ENCODE assay signal across 2 cellular contexts in the genomic region with DNA sequence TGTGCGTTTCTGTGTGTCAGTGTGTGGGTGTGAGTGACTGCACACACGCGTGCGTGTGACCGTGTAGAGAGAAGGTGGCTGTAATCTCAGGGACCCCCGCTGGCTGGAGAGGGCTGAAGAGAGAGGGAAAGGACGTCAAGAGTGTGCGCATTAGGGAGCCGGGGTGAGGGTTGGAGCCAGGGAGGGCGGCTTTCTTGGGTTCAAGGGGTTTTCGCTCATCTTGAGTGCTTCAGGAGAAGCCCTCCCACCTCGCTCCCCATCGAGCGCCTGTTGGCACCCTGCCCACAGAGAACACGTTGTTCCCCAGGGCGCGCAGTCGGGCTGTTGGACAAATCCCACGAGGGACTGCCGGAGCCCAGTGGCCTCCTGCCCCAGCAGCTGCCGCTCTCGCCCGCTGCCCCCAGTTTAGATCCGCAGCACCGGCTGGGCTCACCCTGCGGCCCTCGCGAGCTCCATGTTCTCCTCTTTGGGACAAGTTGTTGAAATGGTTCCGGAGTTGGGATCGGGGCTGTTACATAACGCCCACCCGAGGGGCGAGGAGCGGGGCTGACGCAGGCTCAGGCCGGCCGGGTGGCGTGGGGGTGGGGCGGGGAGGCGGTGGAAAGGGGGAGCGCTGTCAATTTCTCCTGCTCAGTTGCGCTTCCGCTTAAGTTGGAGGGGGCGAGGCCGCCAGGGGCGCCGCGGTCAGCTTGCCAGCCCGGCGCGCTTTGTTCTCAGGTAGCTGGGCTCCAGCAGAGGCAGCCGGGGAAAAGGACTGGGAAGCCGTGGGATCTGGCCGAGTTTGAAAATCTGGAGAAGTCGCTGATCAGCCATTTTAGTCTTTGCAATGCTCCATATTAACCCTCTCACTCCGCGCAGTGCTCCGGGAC.
TF ChIP-seq lines count a peak whose summit lies in the region.

No MANE protein-coding gene starts in this region.

TF ChIP-seq in IMR-90, 13 proteins besides CTCF, POLR2A, EP300 and RAD21:
- no peak for TF ChIP-seq MAZ (IDR thresholded peaks at IDR 0.05; ENCODE audit: borderline replicate concordance, low read depth, low read length)
- TF ChIP-seq CEBPB (IDR thresholded peaks at IDR 0.05; ENCODE audit: low read depth, low read length) = no peak
- no peak for TF ChIP-seq FOS (IDR thresholded peaks at IDR 0.05; ENCODE audit: low read depth, low read length)
- TF ChIP-seq MXI1 (IDR thresholded peaks at IDR 0.05; ENCODE audit: borderline replicate concordance, low read depth, low read length) = no peak
- TF ChIP-seq, protein P1, sequence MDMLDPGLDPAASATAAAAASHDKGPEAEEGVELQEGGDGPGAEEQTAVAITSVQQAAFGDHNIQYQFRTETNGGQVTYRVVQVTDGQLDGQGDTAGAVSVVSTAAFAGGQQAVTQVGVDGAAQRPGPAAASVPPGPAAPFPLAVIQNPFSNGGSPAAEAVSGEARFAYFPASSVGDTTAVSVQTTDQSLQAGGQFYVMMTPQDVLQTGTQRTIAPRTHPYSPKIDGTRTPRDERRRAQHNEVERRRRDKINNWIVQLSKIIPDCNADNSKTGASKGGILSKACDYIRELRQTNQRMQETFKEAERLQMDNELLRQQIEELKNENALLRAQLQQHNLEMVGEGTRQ (IDR thresholded peaks at IDR 0.05; ENCODE audit: low read depth, low read length) = no peak
- no peak for TF ChIP-seq MAFK (IDR thresholded peaks at IDR 0.05; ENCODE audit: low read depth, low read length)
- no peak for TF ChIP-seq RFX5 (IDR thresholded peaks at IDR 0.05; ENCODE audit: low read depth, low read length)
- no peak for TF ChIP-seq CHD1 (IDR thresholded peaks at IDR 0.05; ENCODE audit: low read depth, low read length)
- TF ChIP-seq SMC3 (IDR thresholded peaks at IDR 0.05; ENCODE audit: low read depth, low read length) = no peak
- no peak for TF ChIP-seq NFE2L2 (IDR thresholded peaks at IDR 0.05; ENCODE audit: low read depth, low read length)
- TF ChIP-seq RCOR1 (IDR thresholded peaks at IDR 0.05; ENCODE audit: insufficient replicate concordance, low read length) = no peak
- no peak for TF ChIP-seq BHLHE40 (IDR thresholded peaks at IDR 0.05; ENCODE audit: low read depth, low read length)
- TF ChIP-seq, protein P2, sequence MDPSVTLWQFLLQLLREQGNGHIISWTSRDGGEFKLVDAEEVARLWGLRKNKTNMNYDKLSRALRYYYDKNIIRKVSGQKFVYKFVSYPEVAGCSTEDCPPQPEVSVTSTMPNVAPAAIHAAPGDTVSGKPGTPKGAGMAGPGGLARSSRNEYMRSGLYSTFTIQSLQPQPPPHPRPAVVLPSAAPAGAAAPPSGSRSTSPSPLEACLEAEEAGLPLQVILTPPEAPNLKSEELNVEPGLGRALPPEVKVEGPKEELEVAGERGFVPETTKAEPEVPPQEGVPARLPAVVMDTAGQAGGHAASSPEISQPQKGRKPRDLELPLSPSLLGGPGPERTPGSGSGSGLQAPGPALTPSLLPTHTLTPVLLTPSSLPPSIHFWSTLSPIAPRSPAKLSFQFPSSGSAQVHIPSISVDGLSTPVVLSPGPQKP (IDR thresholded peaks at IDR 0.05; ENCODE audit: borderline replicate concordance, low read depth, low read length) = no peak

TF ChIP-seq in SK-N-SH, 30 proteins besides CTCF, POLR2A, EP300 and RAD21:
- TF ChIP-seq FOXJ3 (CRISPR knock-in tag; IDR thresholded peaks at IDR 0.05) (peak; percentile 45; the same call in 1 of the 2 replicates), MXI1 (IDR thresholded peaks at IDR 0.05; ENCODE audit: low read depth, low read length) (peak; percentile 55; the same call in 1 of the 2 replicates)
- TF ChIP-seq, protein P3, sequence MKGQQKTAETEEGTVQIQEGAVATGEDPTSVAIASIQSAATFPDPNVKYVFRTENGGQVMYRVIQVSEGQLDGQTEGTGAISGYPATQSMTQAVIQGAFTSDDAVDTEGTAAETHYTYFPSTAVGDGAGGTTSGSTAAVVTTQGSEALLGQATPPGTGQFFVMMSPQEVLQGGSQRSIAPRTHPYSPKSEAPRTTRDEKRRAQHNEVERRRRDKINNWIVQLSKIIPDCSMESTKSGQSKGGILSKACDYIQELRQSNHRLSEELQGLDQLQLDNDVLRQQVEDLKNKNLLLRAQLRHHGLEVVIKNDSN (IDR thresholded peaks at IDR 0.05; ENCODE audit: borderline replicate concordance, low read depth) = no peak
